1 cellular context compared by ENCODE assay signal in the genomic region with DNA sequence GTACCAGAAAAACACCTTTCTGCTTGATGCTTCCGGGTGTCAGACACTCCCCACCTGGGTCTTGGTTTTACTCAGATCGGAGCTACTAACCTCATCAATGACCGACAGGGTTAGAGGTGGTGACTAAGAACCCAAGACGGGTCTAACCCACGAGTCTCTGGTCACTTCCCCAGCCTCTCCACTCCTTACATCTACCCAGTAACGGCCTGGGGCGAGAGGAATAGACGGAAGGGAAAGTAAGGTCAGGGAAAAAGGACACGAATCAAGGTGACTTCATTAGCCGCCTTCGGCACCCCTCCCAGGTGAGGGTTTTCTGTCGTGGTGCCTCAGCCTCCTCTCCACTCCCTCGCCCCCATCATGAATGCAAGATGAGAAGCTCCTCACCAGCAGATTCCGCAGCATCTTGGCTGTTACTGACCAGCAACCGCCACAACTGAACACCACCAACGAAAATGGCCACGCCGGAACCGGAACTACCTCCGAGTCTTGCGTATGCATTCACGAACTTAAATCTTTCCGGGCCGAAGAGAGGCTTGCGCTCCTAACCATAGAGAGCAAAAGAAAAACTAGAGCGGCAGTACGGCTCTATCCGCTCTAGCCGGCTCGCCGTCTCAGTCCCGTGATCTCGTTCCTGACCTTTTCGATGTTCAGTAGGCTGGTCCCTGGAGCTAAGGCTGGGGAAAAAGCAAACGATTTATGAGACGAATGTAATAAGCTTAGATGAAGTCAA.
A peak's percentile ranks its signal among the peaks of the same experiment; 100 is the strongest.
TF ChIP-seq lines count a peak whose summit lies in the region.

A gene with protein sequence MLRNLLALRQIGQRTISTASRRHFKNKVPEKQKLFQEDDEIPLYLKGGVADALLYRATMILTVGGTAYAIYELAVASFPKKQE (minus strand): TSS at position 469 of the 730 bp plus-strand sequence. CDS start 67 bp downstream, at position 402.

TF ChIP-seq in HepG2, 621 proteins besides CTCF, POLR2A, EP300 and RAD21 (continued from another document and continues in another):
- TF ChIP-seq CENPX (CRISPR knock-in tag; IDR thresholded peaks at IDR 0.05), result no peak
- TF ChIP-seq ZNF205 (CRISPR knock-in tag; IDR thresholded peaks at IDR 0.05), result peak; percentile 100
- TF ChIP-seq ZFP36L1 (CRISPR knock-in tag; IDR thresholded peaks at IDR 0.05), result no peak
- TF ChIP-seq, protein P1, sequence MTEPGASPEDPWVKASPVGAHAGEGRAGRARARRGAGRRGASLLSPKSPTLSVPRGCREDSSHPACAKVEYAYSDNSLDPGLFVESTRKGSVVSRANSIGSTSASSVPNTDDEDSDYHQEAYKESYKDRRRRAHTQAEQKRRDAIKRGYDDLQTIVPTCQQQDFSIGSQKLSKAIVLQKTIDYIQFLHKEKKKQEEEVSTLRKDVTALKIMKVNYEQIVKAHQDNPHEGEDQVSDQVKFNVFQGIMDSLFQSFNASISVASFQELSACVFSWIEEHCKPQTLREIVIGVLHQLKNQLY (CRISPR knock-in tag; IDR thresholded peaks at IDR 0.05), result no peak; the same call in 1 of the 2 replicates
- TF ChIP-seq, protein P2, sequence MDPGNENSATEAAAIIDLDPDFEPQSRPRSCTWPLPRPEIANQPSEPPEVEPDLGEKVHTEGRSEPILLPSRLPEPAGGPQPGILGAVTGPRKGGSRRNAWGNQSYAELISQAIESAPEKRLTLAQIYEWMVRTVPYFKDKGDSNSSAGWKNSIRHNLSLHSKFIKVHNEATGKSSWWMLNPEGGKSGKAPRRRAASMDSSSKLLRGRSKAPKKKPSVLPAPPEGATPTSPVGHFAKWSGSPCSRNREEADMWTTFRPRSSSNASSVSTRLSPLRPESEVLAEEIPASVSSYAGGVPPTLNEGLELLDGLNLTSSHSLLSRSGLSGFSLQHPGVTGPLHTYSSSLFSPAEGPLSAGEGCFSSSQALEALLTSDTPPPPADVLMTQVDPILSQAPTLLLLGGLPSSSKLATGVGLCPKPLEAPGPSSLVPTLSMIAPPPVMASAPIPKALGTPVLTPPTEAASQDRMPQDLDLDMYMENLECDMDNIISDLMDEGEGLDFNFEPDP (CRISPR knock-in tag; conservative IDR thresholded peaks at IDR 0.05), result no peak
- TF ChIP-seq, protein P3, sequence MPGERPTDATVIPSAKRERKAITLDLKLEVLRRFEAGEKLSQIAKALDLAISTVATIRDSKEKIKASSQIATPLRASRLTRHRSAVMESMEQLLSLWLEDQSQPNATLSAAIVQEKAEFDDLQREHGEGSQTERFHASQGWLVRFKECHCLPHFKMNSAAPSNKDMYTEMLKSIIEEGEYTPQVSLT (CRISPR knock-in tag; IDR thresholded peaks at IDR 0.05; ENCODE audit: borderline replicate concordance, low read depth), result no peak
- TF ChIP-seq TOPORS (CRISPR knock-in tag; IDR thresholded peaks at IDR 0.05), result no peak
- no peak for TF ChIP-seq HMG20B (CRISPR knock-in tag; conservative IDR thresholded peaks at IDR 0.05)
- TF ChIP-seq, protein P4, sequence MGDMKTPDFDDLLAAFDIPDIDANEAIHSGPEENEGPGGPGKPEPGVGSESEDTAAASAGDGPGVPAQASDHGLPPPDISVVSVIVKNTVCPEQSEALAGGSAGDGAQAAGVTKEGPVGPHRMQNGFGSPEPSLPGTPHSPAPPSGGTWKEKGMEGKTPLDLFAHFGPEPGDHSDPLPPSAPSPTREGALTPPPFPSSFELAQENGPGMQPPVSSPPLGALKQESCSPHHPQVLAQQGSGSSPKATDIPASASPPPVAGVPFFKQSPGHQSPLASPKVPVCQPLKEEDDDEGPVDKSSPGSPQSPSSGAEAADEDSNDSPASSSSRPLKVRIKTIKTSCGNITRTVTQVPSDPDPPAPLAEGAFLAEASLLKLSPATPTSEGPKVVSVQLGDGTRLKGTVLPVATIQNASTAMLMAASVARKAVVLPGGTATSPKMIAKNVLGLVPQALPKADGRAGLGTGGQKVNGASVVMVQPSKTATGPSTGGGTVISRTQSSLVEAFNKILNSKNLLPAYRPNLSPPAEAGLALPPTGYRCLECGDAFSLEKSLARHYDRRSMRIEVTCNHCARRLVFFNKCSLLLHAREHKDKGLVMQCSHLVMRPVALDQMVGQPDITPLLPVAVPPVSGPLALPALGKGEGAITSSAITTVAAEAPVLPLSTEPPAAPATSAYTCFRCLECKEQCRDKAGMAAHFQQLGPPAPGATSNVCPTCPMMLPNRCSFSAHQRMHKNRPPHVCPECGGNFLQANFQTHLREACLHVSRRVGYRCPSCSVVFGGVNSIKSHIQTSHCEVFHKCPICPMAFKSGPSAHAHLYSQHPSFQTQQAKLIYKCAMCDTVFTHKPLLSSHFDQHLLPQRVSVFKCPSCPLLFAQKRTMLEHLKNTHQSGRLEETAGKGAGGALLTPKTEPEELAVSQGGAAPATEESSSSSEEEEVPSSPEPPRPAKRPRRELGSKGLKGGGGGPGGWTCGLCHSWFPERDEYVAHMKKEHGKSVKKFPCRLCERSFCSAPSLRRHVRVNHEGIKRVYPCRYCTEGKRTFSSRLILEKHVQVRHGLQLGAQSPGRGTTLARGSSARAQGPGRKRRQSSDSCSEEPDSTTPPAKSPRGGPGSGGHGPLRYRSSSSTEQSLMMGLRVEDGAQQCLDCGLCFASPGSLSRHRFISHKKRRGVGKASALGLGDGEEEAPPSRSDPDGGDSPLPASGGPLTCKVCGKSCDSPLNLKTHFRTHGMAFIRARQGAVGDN (CRISPR knock-in tag; IDR thresholded peaks at IDR 0.05), result peak; percentile 61
- TF ChIP-seq, protein P5, sequence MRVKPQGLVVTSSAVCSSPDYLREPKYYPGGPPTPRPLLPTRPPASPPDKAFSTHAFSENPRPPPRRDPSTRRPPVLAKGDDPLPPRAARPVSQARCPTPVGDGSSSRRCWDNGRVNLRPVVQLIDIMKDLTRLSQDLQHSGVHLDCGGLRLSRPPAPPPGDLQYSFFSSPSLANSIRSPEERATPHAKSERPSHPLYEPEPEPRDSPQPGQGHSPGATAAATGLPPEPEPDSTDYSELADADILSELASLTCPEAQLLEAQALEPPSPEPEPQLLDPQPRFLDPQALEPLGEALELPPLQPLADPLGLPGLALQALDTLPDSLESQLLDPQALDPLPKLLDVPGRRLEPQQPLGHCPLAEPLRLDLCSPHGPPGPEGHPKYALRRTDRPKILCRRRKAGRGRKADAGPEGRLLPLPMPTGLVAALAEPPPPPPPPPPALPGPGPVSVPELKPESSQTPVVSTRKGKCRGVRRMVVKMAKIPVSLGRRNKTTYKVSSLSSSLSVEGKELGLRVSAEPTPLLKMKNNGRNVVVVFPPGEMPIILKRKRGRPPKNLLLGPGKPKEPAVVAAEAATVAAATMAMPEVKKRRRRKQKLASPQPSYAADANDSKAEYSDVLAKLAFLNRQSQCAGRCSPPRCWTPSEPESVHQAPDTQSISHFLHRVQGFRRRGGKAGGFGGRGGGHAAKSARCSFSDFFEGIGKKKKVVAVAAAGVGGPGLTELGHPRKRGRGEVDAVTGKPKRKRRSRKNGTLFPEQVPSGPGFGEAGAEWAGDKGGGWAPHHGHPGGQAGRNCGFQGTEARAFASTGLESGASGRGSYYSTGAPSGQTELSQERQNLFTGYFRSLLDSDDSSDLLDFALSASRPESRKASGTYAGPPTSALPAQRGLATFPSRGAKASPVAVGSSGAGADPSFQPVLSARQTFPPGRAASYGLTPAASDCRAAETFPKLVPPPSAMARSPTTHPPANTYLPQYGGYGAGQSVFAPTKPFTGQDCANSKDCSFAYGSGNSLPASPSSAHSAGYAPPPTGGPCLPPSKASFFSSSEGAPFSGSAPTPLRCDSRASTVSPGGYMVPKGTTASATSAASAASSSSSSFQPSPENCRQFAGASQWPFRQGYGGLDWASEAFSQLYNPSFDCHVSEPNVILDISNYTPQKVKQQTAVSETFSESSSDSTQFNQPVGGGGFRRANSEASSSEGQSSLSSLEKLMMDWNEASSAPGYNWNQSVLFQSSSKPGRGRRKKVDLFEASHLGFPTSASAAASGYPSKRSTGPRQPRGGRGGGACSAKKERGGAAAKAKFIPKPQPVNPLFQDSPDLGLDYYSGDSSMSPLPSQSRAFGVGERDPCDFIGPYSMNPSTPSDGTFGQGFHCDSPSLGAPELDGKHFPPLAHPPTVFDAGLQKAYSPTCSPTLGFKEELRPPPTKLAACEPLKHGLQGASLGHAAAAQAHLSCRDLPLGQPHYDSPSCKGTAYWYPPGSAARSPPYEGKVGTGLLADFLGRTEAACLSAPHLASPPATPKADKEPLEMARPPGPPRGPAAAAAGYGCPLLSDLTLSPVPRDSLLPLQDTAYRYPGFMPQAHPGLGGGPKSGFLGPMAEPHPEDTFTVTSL (CRISPR knock-in tag; IDR thresholded peaks at IDR 0.05; ENCODE audit: borderline replicate concordance), result no peak
- no peak for TF ChIP-seq NFATC3 (CRISPR knock-in tag; IDR thresholded peaks at IDR 0.05)
- TF ChIP-seq, protein P6, sequence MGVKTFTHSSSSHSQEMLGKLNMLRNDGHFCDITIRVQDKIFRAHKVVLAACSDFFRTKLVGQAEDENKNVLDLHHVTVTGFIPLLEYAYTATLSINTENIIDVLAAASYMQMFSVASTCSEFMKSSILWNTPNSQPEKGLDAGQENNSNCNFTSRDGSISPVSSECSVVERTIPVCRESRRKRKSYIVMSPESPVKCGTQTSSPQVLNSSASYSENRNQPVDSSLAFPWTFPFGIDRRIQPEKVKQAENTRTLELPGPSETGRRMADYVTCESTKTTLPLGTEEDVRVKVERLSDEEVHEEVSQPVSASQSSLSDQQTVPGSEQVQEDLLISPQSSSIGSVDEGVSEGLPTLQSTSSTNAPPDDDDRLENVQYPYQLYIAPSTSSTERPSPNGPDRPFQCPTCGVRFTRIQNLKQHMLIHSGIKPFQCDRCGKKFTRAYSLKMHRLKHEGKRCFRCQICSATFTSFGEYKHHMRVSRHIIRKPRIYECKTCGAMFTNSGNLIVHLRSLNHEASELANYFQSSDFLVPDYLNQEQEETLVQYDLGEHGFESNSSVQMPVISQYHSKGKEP (CRISPR knock-in tag; IDR thresholded peaks at IDR 0.05), result no peak; the same call in 1 of the 2 replicates
- 0 out of 2 replicates have a peak, but pooled peaks have one; percentile 77 for TF ChIP-seq ZNF136 (CRISPR knock-in tag; IDR thresholded peaks at IDR 0.05; ENCODE audit: low read depth)
- TF ChIP-seq, protein P7, sequence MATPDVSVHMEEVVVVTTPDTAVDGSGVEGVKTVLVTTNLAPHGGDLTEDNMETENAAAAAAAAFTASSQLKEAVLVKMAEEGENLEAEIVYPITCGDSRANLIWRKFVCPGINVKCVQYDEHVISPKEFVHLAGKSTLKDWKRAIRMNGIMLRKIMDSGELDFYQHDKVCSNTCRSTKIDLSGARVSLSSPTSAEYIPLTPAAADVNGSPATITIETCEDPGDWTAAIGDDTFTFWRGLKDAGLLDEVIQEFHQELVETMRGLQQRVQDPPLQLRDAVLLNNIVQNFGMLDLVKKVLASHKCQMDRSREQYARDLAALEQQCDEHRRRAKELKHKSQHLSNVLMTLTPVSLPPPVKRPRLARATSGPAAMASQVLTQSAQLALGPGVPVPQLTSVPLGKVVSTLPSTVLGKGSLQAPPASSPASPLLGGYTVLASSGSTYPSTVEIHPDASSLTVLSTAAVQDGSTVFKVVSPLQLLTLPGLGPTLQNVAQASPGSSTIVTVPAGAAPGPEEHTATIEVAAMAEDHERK (CRISPR knock-in tag; IDR thresholded peaks at IDR 0.05; ENCODE audit: low read depth), result peak; percentile 81
- no peak for TF ChIP-seq ZNF549 (CRISPR knock-in tag; IDR thresholded peaks at IDR 0.05)
- TF ChIP-seq, protein P8, sequence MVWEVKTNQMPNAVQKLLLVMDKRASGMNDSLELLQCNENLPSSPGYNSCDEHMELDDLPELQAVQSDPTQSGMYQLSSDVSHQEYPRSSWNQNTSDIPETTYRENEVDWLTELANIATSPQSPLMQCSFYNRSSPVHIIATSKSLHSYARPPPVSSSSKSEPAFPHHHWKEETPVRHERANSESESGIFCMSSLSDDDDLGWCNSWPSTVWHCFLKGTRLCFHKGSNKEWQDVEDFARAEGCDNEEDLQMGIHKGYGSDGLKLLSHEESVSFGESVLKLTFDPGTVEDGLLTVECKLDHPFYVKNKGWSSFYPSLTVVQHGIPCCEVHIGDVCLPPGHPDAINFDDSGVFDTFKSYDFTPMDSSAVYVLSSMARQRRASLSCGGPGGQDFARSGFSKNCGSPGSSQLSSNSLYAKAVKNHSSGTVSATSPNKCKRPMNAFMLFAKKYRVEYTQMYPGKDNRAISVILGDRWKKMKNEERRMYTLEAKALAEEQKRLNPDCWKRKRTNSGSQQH (CRISPR knock-in tag; IDR thresholded peaks at IDR 0.05; ENCODE audit: low read depth), result peak; percentile 85; the same call in 1 of the 2 replicates
- TF ChIP-seq ZNF430 (CRISPR knock-in tag; IDR thresholded peaks at IDR 0.05), result peak; percentile 87
- no peak for TF ChIP-seq ZNF235 (CRISPR knock-in tag; IDR thresholded peaks at IDR 0.05; ENCODE audit: borderline replicate concordance)
- TF ChIP-seq, protein P9, sequence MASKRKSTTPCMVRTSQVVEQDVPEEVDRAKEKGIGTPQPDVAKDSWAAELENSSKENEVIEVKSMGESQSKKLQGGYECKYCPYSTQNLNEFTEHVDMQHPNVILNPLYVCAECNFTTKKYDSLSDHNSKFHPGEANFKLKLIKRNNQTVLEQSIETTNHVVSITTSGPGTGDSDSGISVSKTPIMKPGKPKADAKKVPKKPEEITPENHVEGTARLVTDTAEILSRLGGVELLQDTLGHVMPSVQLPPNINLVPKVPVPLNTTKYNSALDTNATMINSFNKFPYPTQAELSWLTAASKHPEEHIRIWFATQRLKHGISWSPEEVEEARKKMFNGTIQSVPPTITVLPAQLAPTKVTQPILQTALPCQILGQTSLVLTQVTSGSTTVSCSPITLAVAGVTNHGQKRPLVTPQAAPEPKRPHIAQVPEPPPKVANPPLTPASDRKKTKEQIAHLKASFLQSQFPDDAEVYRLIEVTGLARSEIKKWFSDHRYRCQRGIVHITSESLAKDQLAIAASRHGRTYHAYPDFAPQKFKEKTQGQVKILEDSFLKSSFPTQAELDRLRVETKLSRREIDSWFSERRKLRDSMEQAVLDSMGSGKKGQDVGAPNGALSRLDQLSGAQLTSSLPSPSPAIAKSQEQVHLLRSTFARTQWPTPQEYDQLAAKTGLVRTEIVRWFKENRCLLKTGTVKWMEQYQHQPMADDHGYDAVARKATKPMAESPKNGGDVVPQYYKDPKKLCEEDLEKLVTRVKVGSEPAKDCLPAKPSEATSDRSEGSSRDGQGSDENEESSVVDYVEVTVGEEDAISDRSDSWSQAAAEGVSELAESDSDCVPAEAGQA (IDR thresholded peaks at IDR 0.05; ENCODE audit: low read depth), result peak; percentile 97
- TF ChIP-seq, protein P9 (CRISPR knock-in tag; IDR thresholded peaks at IDR 0.05; ENCODE audit: borderline replicate concordance), result no peak
- no peak for TF ChIP-seq ZNF446 (CRISPR knock-in tag; IDR thresholded peaks at IDR 0.05)
- TF ChIP-seq KLF16 (CRISPR knock-in tag; IDR thresholded peaks at IDR 0.05), result peak in 1 of 2 experiments; percentile 76; a peak in 2 of 4 replicates
- 0 out of 2 replicates have a peak, but pooled peaks have one; percentile 17 for TF ChIP-seq ZNF431 (CRISPR knock-in tag; IDR thresholded peaks at IDR 0.05; ENCODE audit: borderline replicate concordance, low read depth)
- no peak for TF ChIP-seq NFKBIZ (CRISPR knock-in tag; IDR thresholded peaks at IDR 0.05)
